1 cellular context compared by ENCODE assay signal in the genomic region with DNA sequence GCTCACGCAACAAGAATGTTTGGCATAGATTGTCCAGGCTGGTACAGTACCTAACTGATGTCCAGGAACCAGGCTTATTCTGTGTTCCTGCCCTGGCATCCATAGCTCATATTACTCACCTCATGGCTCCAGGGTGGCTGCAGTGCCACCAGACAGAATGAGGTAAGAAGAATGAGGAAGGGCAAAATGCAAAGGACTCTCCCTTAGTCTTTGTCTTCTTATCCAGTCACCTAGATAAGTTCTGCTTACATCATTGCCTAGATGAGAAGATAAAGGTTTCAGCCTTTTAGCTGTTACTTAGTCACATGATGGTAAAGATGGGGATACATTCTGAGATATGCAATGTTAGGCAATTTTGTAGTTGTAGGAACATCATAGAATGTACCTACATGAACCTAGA.
TF ChIP-seq lines count a peak whose summit lies in the region.

No MANE protein-coding gene starts in this region.

TF ChIP-seq in K562, 482 proteins besides CTCF, POLR2A, EP300 and RAD21 (continues in another document):
- TF ChIP-seq FOSL1 (tag; conservative IDR thresholded peaks at IDR 0.05) (peak; percentile 44; the same call in 1 of the 2 replicates), DACH1 (IDR thresholded peaks at IDR 0.05; ENCODE audit: partially characterized antibody) (no peak), ZSCAN32 (CRISPR knock-in tag; IDR thresholded peaks at IDR 0.05) (no peak), POLR3G (IDR thresholded peaks at IDR 0.05; ENCODE audit: extremely low read depth, insufficient read length, insufficient replicate concordance) (no peak), CEBPG (CRISPR knock-in tag; IDR thresholded peaks at IDR 0.05) (no peak), CEBPG (tag; conservative IDR thresholded peaks at IDR 0.05 in 1 of 2, IDR thresholded peaks at IDR 0.05 in 1 of 2) (peak in 1 of 2 experiments; percentile 46; a peak in 1 of 4 replicates), NFE2L1 (tag; IDR thresholded peaks at IDR 0.05; ENCODE audit: borderline replicate concordance, low read depth) (no peak), FUS (optimal IDR thresholded peaks at IDR 0.05; ENCODE audit: low read depth, low read length) (no peak), CAMTA2 (CRISPR knock-in tag; conservative IDR thresholded peaks at IDR 0.05) (no peak), DNMT1 (IDR thresholded peaks at IDR 0.05) (no peak), BRF1 (IDR thresholded peaks at IDR 0.05; ENCODE audit: borderline replicate concordance, extremely low read depth, insufficient read length) (no peak), CREM (IDR thresholded peaks at IDR 0.05; ENCODE audit: low read depth) (no peak), CBFA2T2 (conservative IDR thresholded peaks at IDR 0.05) (no peak), ZBTB1 (CRISPR knock-in tag; IDR thresholded peaks at IDR 0.05; ENCODE audit: borderline replicate concordance, low read depth) (no peak), ZNF695 (CRISPR knock-in tag; IDR thresholded peaks at IDR 0.05) (no peak), RAD51 (IDR thresholded peaks at IDR 0.05; ENCODE audit: borderline replicate concordance, low read depth) (0 out of 2 replicates have a peak, but pooled peaks have one; percentile 10), JUND (IDR thresholded peaks at IDR 0.05; ENCODE audit: borderline replicate concordance, low read depth, low read length) (peak; percentile 33; the same call in 1 of the 2 replicates), JUND (tag; IDR thresholded peaks at IDR 0.05; ENCODE audit: borderline replicate concordance, low read depth, low read length) (peak; percentile 38; the same call in 1 of the 3 replicates), ATF7 (IDR thresholded peaks at IDR 0.05) (peak; percentile 55; the same call in 1 of the 2 replicates), SP2 (IDR thresholded peaks at IDR 0.05; ENCODE audit: extremely low read depth, low read depth, low read length, poor library complexity, severe bottlenecking) (no peak), SMARCE1 (IDR thresholded peaks at IDR 0.05) (peak; percentile 34; the same call in 1 of the 2 replicates), ZEB2 (IDR thresholded peaks at IDR 0.05) (no peak), TSC22D4 (tag; IDR thresholded peaks at IDR 0.05) (no peak), CREBBP (IDR thresholded peaks at IDR 0.05; ENCODE audit: low read depth, low read length) (no peak), RB1 (IDR thresholded peaks at IDR 0.05; ENCODE audit: low read depth) (no peak), SMARCB1 (IDR thresholded peaks at IDR 0.05; ENCODE audit: insufficient read length, low read depth) (no peak), ELF1 (tag; IDR thresholded peaks at IDR 0.05) (peak; percentile 57; the same call in 1 of the 2 replicates), SOX6 (IDR thresholded peaks at IDR 0.05) (peak; percentile 82; the same call in 1 of the 2 replicates), TEAD1 (CRISPR knock-in tag; IDR thresholded peaks at IDR 0.05) (0 out of 4 replicates have a peak, but pooled peaks of 1 of the 2 experiments have one; percentile 43), KDM2B (CRISPR knock-in tag; IDR thresholded peaks at IDR 0.05) (no peak), ZNF23 (CRISPR knock-in tag; IDR thresholded peaks at IDR 0.05) (no peak), PTBP1 (IDR thresholded peaks at IDR 0.05; ENCODE audit: low read depth, low read length) (no peak), PHF20 (IDR thresholded peaks at IDR 0.05; ENCODE audit: partially characterized antibody) (no peak), ELF4 (CRISPR knock-in tag; IDR thresholded peaks at IDR 0.05) (no peak), CTBP1 (IDR thresholded peaks at IDR 0.05; ENCODE audit: borderline replicate concordance) (peak; percentile 33; the same call in 1 of the 2 replicates)
- TF ChIP-seq, protein P1, sequence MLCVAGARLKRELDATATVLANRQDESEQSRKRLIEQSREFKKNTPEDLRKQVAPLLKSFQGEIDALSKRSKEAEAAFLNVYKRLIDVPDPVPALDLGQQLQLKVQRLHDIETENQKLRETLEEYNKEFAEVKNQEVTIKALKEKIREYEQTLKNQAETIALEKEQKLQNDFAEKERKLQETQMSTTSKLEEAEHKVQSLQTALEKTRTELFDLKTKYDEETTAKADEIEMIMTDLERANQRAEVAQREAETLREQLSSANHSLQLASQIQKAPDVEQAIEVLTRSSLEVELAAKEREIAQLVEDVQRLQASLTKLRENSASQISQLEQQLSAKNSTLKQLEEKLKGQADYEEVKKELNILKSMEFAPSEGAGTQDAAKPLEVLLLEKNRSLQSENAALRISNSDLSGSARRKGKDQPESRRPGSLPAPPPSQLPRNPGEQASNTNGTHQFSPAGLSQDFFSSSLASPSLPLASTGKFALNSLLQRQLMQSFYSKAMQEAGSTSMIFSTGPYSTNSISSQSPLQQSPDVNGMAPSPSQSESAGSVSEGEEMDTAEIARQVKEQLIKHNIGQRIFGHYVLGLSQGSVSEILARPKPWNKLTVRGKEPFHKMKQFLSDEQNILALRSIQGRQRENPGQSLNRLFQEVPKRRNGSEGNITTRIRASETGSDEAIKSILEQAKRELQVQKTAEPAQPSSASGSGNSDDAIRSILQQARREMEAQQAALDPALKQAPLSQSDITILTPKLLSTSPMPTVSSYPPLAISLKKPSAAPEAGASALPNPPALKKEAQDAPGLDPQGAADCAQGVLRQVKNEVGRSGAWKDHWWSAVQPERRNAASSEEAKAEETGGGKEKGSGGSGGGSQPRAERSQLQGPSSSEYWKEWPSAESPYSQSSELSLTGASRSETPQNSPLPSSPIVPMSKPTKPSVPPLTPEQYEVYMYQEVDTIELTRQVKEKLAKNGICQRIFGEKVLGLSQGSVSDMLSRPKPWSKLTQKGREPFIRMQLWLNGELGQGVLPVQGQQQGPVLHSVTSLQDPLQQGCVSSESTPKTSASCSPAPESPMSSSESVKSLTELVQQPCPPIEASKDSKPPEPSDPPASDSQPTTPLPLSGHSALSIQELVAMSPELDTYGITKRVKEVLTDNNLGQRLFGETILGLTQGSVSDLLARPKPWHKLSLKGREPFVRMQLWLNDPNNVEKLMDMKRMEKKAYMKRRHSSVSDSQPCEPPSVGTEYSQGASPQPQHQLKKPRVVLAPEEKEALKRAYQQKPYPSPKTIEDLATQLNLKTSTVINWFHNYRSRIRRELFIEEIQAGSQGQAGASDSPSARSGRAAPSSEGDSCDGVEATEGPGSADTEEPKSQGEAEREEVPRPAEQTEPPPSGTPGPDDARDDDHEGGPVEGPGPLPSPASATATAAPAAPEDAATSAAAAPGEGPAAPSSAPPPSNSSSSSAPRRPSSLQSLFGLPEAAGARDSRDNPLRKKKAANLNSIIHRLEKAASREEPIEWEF (CRISPR knock-in tag; IDR thresholded peaks at IDR 0.05): no peak
- TF ChIP-seq, protein P2, sequence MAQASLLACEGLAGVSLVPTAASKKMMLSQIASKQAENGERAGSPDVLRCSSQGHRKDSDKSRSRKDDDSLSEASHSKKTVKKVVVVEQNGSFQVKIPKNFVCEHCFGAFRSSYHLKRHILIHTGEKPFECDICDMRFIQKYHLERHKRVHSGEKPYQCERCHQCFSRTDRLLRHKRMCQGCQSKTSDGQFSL (CRISPR knock-in tag; IDR thresholded peaks at IDR 0.05): no peak
- TF ChIP-seq, protein P2 (tag; IDR thresholded peaks at IDR 0.05): no peak
- TF ChIP-seq, protein P3, sequence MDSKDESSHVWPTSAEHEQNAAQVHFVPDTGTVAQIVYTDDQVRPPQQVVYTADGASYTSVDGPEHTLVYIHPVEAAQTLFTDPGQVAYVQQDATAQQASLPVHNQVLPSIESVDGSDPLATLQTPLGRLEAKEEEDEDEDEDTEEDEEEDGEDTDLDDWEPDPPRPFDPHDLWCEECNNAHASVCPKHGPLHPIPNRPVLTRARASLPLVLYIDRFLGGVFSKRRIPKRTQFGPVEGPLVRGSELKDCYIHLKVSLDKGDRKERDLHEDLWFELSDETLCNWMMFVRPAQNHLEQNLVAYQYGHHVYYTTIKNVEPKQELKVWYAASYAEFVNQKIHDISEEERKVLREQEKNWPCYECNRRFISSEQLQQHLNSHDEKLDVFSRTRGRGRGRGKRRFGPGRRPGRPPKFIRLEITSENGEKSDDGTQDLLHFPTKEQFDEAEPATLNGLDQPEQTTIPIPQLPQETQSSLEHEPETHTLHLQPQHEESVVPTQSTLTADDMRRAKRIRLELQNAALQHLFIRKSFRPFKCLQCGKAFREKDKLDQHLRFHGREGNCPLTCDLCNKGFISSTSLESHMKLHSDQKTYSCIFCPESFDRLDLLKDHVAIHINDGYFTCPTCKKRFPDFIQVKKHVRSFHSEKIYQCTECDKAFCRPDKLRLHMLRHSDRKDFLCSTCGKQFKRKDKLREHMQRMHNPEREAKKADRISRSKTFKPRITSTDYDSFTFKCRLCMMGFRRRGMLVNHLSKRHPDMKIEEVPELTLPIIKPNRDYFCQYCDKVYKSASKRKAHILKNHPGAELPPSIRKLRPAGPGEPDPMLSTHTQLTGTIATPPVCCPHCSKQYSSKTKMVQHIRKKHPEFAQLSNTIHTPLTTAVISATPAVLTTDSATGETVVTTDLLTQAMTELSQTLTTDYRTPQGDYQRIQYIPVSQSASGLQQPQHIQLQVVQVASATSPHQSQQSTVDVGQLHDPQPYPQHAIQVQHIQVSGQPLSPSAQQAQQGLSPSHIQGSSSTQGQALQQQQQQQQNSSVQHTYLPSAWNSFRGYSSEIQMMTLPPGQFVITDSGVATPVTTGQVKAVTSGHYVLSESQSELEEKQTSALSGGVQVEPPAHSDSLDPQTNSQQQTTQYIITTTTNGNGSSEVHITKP (IDR thresholded peaks at IDR 0.05; ENCODE audit: partially characterized antibody): no peak
- TF ChIP-seq, protein P4, sequence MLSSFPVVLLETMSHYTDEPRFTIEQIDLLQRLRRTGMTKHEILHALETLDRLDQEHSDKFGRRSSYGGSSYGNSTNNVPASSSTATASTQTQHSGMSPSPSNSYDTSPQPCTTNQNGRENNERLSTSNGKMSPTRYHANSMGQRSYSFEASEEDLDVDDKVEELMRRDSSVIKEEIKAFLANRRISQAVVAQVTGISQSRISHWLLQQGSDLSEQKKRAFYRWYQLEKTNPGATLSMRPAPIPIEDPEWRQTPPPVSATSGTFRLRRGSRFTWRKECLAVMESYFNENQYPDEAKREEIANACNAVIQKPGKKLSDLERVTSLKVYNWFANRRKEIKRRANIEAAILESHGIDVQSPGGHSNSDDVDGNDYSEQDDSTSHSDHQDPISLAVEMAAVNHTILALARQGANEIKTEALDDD (IDR thresholded peaks at IDR 0.05): peak; percentile 29; the same call in 1 of the 2 replicates
- TF ChIP-seq, protein P5, sequence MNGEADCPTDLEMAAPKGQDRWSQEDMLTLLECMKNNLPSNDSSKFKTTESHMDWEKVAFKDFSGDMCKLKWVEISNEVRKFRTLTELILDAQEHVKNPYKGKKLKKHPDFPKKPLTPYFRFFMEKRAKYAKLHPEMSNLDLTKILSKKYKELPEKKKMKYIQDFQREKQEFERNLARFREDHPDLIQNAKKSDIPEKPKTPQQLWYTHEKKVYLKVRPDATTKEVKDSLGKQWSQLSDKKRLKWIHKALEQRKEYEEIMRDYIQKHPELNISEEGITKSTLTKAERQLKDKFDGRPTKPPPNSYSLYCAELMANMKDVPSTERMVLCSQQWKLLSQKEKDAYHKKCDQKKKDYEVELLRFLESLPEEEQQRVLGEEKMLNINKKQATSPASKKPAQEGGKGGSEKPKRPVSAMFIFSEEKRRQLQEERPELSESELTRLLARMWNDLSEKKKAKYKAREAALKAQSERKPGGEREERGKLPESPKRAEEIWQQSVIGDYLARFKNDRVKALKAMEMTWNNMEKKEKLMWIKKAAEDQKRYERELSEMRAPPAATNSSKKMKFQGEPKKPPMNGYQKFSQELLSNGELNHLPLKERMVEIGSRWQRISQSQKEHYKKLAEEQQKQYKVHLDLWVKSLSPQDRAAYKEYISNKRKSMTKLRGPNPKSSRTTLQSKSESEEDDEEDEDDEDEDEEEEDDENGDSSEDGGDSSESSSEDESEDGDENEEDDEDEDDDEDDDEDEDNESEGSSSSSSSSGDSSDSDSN (IDR thresholded peaks at IDR 0.05; ENCODE audit: borderline replicate concordance in 1 of 2, low read depth in 2 of 2, low read length in 2 of 2): no peak
- TF ChIP-seq, protein P6, sequence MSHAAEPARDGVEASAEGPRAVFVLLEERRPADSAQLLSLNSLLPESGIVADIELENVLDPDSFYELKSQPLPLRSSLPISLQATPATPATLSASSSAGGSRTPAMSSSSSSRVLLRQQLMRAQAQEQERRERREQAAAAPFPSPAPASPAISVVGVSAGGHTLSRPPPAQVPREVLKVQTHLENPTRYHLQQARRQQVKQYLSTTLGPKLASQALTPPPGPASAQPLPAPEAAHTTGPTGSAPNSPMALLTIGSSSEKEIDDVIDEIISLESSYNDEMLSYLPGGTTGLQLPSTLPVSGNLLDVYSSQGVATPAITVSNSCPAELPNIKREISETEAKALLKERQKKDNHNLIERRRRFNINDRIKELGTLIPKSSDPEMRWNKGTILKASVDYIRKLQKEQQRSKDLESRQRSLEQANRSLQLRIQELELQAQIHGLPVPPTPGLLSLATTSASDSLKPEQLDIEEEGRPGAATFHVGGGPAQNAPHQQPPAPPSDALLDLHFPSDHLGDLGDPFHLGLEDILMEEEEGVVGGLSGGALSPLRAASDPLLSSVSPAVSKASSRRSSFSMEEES (CRISPR knock-in tag; IDR thresholded peaks at IDR 0.05): peak; percentile 80
- TF ChIP-seq, protein P7, sequence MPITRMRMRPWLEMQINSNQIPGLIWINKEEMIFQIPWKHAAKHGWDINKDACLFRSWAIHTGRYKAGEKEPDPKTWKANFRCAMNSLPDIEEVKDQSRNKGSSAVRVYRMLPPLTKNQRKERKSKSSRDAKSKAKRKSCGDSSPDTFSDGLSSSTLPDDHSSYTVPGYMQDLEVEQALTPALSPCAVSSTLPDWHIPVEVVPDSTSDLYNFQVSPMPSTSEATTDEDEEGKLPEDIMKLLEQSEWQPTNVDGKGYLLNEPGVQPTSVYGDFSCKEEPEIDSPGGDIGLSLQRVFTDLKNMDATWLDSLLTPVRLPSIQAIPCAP (CRISPR knock-in tag; IDR thresholded peaks at IDR 0.05; ENCODE audit: borderline replicate concordance): no peak
- TF ChIP-seq, protein P8, sequence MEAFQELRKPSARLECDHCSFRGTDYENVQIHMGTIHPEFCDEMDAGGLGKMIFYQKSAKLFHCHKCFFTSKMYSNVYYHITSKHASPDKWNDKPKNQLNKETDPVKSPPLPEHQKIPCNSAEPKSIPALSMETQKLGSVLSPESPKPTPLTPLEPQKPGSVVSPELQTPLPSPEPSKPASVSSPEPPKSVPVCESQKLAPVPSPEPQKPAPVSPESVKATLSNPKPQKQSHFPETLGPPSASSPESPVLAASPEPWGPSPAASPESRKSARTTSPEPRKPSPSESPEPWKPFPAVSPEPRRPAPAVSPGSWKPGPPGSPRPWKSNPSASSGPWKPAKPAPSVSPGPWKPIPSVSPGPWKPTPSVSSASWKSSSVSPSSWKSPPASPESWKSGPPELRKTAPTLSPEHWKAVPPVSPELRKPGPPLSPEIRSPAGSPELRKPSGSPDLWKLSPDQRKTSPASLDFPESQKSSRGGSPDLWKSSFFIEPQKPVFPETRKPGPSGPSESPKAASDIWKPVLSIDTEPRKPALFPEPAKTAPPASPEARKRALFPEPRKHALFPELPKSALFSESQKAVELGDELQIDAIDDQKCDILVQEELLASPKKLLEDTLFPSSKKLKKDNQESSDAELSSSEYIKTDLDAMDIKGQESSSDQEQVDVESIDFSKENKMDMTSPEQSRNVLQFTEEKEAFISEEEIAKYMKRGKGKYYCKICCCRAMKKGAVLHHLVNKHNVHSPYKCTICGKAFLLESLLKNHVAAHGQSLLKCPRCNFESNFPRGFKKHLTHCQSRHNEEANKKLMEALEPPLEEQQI (IDR thresholded peaks at IDR 0.05): no peak
